Comparison of ENCODE assay signal across 8 cellular contexts in the genomic region with DNA sequence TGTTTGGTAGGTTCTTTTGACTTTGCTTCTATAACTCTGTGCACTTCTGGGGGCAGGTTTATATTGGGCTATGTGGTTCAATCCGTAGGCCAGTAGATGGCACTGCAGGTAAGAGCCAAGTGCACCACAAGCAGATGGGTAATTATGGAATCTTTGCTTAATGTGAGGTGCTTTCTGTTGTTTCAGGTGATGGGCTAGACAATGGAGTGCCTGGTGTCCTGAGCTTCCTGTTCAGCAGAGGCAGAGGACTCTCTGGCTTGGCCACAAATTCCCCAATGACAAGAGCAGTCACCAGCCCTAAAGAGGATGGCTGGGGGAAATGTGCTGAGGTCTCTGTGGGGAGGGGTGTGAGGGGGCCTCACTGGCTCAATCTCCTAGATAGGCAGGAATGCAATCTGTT.
DNase-seq lines count a peak whose midpoint lies in the region; ATAC-seq, FAIRE-seq and TF ChIP-seq lines count a peak whose summit lies in the region.

No MANE protein-coding gene starts in this region.

- H3K27ac ChIP-seq in AG04450 (ENCODE audit: low read depth, low read length): no peak overlapping the region
- no peak overlapping the region for H3K27ac ChIP-seq in mesendoderm (ENCODE audit: low read depth, low read length)

- no peak overlapping the region for H3K9ac ChIP-seq in mesendoderm (ENCODE audit: low read length)

- POLR2A ChIA-PET in AG04450 (lab: Yijun Ruan, JAX): no interaction called here

- intact Hi-C loops in posterior vena cava (cut with DNase I): no loop called here

- H4K5ac ChIP-seq in mesendoderm (ENCODE audit: low read length): no peak overlapping the region

- no peak overlapping the region for H3K4me2 ChIP-seq in mesendoderm (ENCODE audit: low read length)

- FAIRE-seq in GM12892 (lab: Jason Lieb, UNC): peak; percentile 93

- H3K27me3 ChIP-seq in AG04450 (ENCODE audit: control insufficient read depth, insufficient read depth, low read length) (no peaks in the 10 kb centered on the region), mesendoderm (ENCODE audit: insufficient read depth, low read length, poor library complexity) (no peaks in the 10 kb centered on the region)

- CTCF ChIA-PET in AG04450 (lab: Charles Lee): no interaction called here

- H3K56ac ChIP-seq in mesendoderm (ENCODE audit: low read length): no peak overlapping the region

- WGBS in mesendoderm (ENCODE audit: extremely low coverage, insufficient coverage, low lambda C conversion rate): no CpG with 5 or more reads among the region's 1 CpG

- H3K4me1 ChIP-seq in mesendoderm (ENCODE audit: control insufficient read depth, low read depth, low read length): no peaks in the 10 kb centered on the region

- no peak overlapping the region for H3K18ac ChIP-seq in mesendoderm (ENCODE audit: low read length)

- H3K4me3 ChIP-seq in AG04450 (ENCODE audit: low read depth, low read length): no peak overlapping the region
- H3K4me3 ChIP-seq in choroid plexus epithelial cell (ENCODE audit: low read depth, low read length): no peak overlapping the region
- no peak overlapping the region for H3K4me3 ChIP-seq in mesendoderm (ENCODE audit: low read length)

- no peak overlapping the region for H4K8ac ChIP-seq in mesendoderm (ENCODE audit: low read depth, low read length)

- no peak for TF ChIP-seq POLR2A in GM12892 (IDR thresholded peaks at IDR 0.05; ENCODE audit: low read depth, low read length)

- no peaks in the 10 kb centered on the region for H3K79me1 ChIP-seq in mesendoderm (ENCODE audit: low read length)

- TF ChIP-seq CTCF in AG04450 (IDR thresholded peaks at IDR 0.05; ENCODE audit: low read depth, low read length): 0 out of 2 replicates have a peak, but pooled peaks have one; percentile 19
- peak; percentile 90 for TF ChIP-seq CTCF in choroid plexus epithelial cell (conservative IDR thresholded peaks at IDR 0.05; ENCODE audit: low read depth, low read length)

- H2BK120ac ChIP-seq in mesendoderm (ENCODE audit: low read depth, low read length): no peak overlapping the region

- H3K79me2 ChIP-seq in mesendoderm (ENCODE audit: control insufficient read depth, insufficient read depth, low read length): no peaks in the 10 kb centered on the region

- H3K23ac ChIP-seq in mesendoderm (ENCODE audit: low read length): no peak overlapping the region

- H2BK5ac ChIP-seq in mesendoderm (ENCODE audit: low read length): no peak overlapping the region

- H2BK15ac ChIP-seq in mesendoderm (replicated peaks; ENCODE audit: low read depth): no peak overlapping the region

- H3K9me3 ChIP-seq in AG04450 (ENCODE audit: control insufficient read depth, insufficient read depth, low read length): peaks cover 16% of the 10 kb centered on the region

- H2AK5ac ChIP-seq in mesendoderm (ENCODE audit: low read length): no peak overlapping the region

- H3K36me3 ChIP-seq in mesendoderm (ENCODE audit: control insufficient read depth, insufficient read depth, low read length): no peaks in the 10 kb centered on the region

- ATAC-seq in HG02763 (IDR thresholded peaks at IDR 0.05; ENCODE audit: unreplicated experiment) (peak; percentile 50), HG03108 (IDR thresholded peaks at IDR 0.05; ENCODE audit: unreplicated experiment) (no peak)

- DNase-seq in AG04450 (ENCODE audit: low read depth, low spot score) (no peak), GM12892 (ENCODE audit: insufficient read length) (no peak), NCI-H2029 treated with DMSO at 0.1 percent for 48 hours (lab: John Stamatoyannopoulos, UW) (peak; percentile 36), choroid plexus epithelial cell (ENCODE audit: low read depth) (peak; percentile 76), mesendoderm (peak; percentile 78), posterior vena cava (ENCODE audit: low spot score) (no peak)

- H3K4ac ChIP-seq in mesendoderm (ENCODE audit: low read depth, low read length): no peak overlapping the region

Comparison
In these comparisons a context has a peak if more than half of its experiments do, and no peak if none do; other contexts are left out.
1. DNase-seq: peak in NCI-H2029 treated with DMSO at 0.1 percent for 48 hours (single experiment), choroid plexus epithelial cell (single experiment) and mesendoderm (single experiment); none in AG04450 (single experiment), GM12892 (single experiment) and posterior vena cava (single experiment).